In the genomic region with DNA sequence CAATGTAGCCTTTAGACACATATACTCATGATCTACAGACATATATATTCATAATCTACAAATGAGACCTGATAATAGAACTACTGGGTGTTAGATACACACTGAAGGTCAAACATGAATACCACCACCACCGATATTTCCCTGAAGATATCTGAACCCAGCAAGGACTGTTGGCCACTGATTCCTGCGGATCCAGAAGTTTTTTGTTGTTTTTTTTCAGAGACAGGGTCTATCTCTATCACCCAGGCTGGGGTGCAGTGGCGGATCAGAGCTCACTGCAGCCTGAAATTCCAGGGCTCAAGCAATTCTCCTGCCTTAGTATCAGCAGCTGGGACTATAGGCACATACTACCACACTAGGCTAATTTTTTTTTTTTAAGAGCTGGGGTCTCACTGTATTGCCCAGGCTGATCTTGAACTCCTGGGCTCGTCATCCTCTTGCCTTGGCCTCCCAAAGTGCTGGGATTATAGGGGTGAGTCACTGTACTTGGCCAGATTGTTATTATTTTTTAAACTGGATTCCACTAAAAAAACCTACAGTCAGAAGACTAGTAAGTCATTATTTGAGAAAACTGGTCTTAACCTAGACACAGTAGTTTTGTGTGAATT, we compare ENCODE assay signal across 11 cellular contexts. TPM values are rescaled to one million over a fixed set of nuclear protein-coding genes. Genes with fewer than 3 reads are reported as not detected.
DNase-seq lines count a peak whose midpoint lies in the region; ATAC-seq and TF ChIP-seq lines count a peak whose summit lies in the region.
"Had no signal": no experiment of that assay in that cellular context is flagged by ENCODE, and none has a peak within 500 bp of the region (broad histone marks: within the 10 kb centered on the region; RNA-seq: fewer than 3 reads in every experiment).

No MANE protein-coding gene starts in this region.

- no peaks in the 10 kb centered on the region; the same call in 1 of the 2 replicates for H4K20me1 ChIP-seq in SU-DHL-6 (ENCODE audit: low read depth, low read length)

- TF ChIP-seq CTCF in SU-DHL-6 (IDR thresholded peaks at IDR 0.05; ENCODE audit: insufficient read depth, low read length, poor library complexity, severe bottlenecking): no peak
- no peak for TF ChIP-seq CTCF in upper lobe of left lung (IDR thresholded peaks at IDR 0.05)

- H3K27ac ChIP-seq in SU-DHL-6 (ENCODE audit: low read depth, low read length) (no peak overlapping the region), epithelial cell of prostate (peak overlapping the region; percentile 86), upper lobe of left lung (no peak overlapping the region)
- H3K27ac ChIP-seq: parathyroid adenoma had no signal

- 97% methylated on average over 4 of the region's 4 CpGs for WGBS in upper lobe of left lung, 2 donors

- no peaks in the 10 kb centered on the region for H3K9me3 Mint-ChIP-seq in activated naive CD4-positive, alpha-beta T cell treated with anti-CD3 and anti-CD28 coated beads, Interleukin-2, amount 10 ng/mL, durations not matched to agents 7 days and 5 days
- no peaks in the 10 kb centered on the region for H3K9me3 Mint-ChIP-seq in stimulated activated naive CD8-positive, alpha-beta T cell treated with anti-CD3 and anti-CD28 coated beads, Interleukin-15, amount 100 ng/mL, for 72 hours

- CTCF ChIA-PET in activated naive CD4-positive, alpha-beta T cell treated with anti-CD3 and anti-CD28 coated beads, Interleukin-2, amount 10 ng/mL, durations not matched to agents 7 days and 5 days (lab: Charles Lee): interaction anchor here (0.5 to 1.3 kb wide), 2 partner anchors 14 to 265 kb away, joined by 3 read pairs; no protein-coding TSS in a partner anchor

- no peaks in the 10 kb centered on the region for H3K9me2 ChIP-seq in SU-DHL-6 (replicated peaks; ENCODE audit: insufficient read depth, low read length)

- no peak overlapping the region for H3K27ac Mint-ChIP-seq in activated naive CD4-positive, alpha-beta T cell treated with anti-CD3 and anti-CD28 coated beads, Interleukin-2, amount 10 ng/mL, durations not matched to agents 7 days and 5 days
- H3K27ac Mint-ChIP-seq in stimulated activated naive CD8-positive, alpha-beta T cell treated with anti-CD3 and anti-CD28 coated beads, Interleukin-15, amount 100 ng/mL, for 72 hours: peak overlapping the region in 1 of 2 donors; percentile 90

- no peak overlapping the region for H2AFZ ChIP-seq in SU-DHL-6 (ENCODE audit: low read depth, low read length, severe bottlenecking)
- H2AFZ ChIP-seq: parathyroid adenoma had no signal

- H3K9ac ChIP-seq in SU-DHL-6 (ENCODE audit: low read length): peak overlapping the region; percentile 86
- H3K9ac ChIP-seq: parathyroid adenoma had no signal

- H3K4me2 ChIP-seq in SU-DHL-6 (ENCODE audit: low read depth, low read length, poor library complexity, severe bottlenecking): peak overlapping the region; percentile 95

- no peak for DNase-seq in activated naive CD4-positive, alpha-beta T cell treated with anti-CD3 and anti-CD28 coated beads, Interleukin-2, amount 10 ng/mL, durations not matched to agents 7 days and 5 days
- no peak for DNase-seq in activated naive CD4-positive, alpha-beta T cell treated with anti-CD3 and anti-CD28 coated beads, Interleukin-2, amount 50 U/mL, for 16 hours
- no peak for DNase-seq in epithelial cell of prostate (ENCODE audit: low read depth, low spot score)
- no peak for DNase-seq in stimulated activated naive CD8-positive, alpha-beta T cell treated with anti-CD3 and anti-CD28 coated beads, Interleukin-15, amount 100 ng/mL, for 72 hours
- DNase-seq in head of caudate nucleus: no peak
- DNase-seq in upper lobe of left lung: no peak
- DNase-seq: AML-193, NCI-H526 treated with DMSO at 0.1 percent for 48 hours had no signal

- no peak for TF ChIP-seq EP300 in upper lobe of left lung (IDR thresholded peaks at IDR 0.05)

- H3K9me3 ChIP-seq in SU-DHL-6 (ENCODE audit: insufficient read depth, low read length) (no peaks in the 10 kb centered on the region), upper lobe of left lung (no peaks in the 10 kb centered on the region)

- H3K79me2 ChIP-seq in SU-DHL-6 (ENCODE audit: insufficient read depth, low read length): peaks cover 42% of the 10 kb centered on the region

- H3F3A ChIP-seq in SU-DHL-6 (ENCODE audit: insufficient read depth): peaks cover 11% of the 10 kb centered on the region; the same call in 1 of the 2 replicates

- H3K27me3 ChIP-seq in SU-DHL-6 (ENCODE audit: low read length) (no peaks in the 10 kb centered on the region), upper lobe of left lung (no peaks in the 10 kb centered on the region)

- no peak for TF ChIP-seq POLR2A in upper lobe of left lung (IDR thresholded peaks at IDR 0.05)

- H3K4me3 Mint-ChIP-seq in activated naive CD4-positive, alpha-beta T cell treated with anti-CD3 and anti-CD28 coated beads, Interleukin-2, amount 10 ng/mL, durations not matched to agents 7 days and 5 days: peak overlapping the region; percentile 82
- H3K4me3 Mint-ChIP-seq in stimulated activated naive CD8-positive, alpha-beta T cell treated with anti-CD3 and anti-CD28 coated beads, Interleukin-15, amount 100 ng/mL, for 72 hours: peak overlapping the region; percentile 72 to 94

- H3K36me3 Mint-ChIP-seq in activated naive CD4-positive, alpha-beta T cell treated with anti-CD3 and anti-CD28 coated beads, Interleukin-2, amount 10 ng/mL, durations not matched to agents 7 days and 5 days: peaks cover 30% of the 10 kb centered on the region

- H3K27me3 Mint-ChIP-seq in activated naive CD4-positive, alpha-beta T cell treated with anti-CD3 and anti-CD28 coated beads, Interleukin-2, amount 10 ng/mL, durations not matched to agents 7 days and 5 days: no peaks in the 10 kb centered on the region
- H3K27me3 Mint-ChIP-seq in stimulated activated naive CD8-positive, alpha-beta T cell treated with anti-CD3 and anti-CD28 coated beads, Interleukin-15, amount 100 ng/mL, for 72 hours: no peaks in the 10 kb centered on the region

- H3K4me1 Mint-ChIP-seq in activated naive CD4-positive, alpha-beta T cell treated with anti-CD3 and anti-CD28 coated beads, Interleukin-2, amount 10 ng/mL, durations not matched to agents 7 days and 5 days: peaks cover 52% of the 10 kb centered on the region
- peaks cover 72% of the 10 kb centered on the region for H3K4me1 Mint-ChIP-seq in stimulated activated naive CD8-positive, alpha-beta T cell treated with anti-CD3 and anti-CD28 coated beads, Interleukin-15, amount 100 ng/mL, for 72 hours

- ATAC-seq in stimulated activated naive CD8-positive, alpha-beta T cell treated with anti-CD3 and anti-CD28 coated beads, Interleukin-15, amount 100 ng/mL, for 72 hours: no peak
- ATAC-seq in HG02610 (IDR thresholded peaks at IDR 0.05; ENCODE audit: unreplicated experiment): no peak
- ATAC-seq in upper lobe of left lung (ENCODE audit: low FRiP score in 2 of 2): no peak

- H3K4me3 ChIP-seq in SU-DHL-6 (ENCODE audit: insufficient read depth, low read length, poor library complexity, severe bottlenecking) (peak overlapping the region; percentile 89), upper lobe of left lung (no peak overlapping the region)

- H3K4me1 ChIP-seq in upper lobe of left lung: peaks cover 21 to 41% (median 26%) of the 10 kb centered on the region in 4 donors

- intact Hi-C loops in head of caudate nucleus (cut with DNase I): no loop called here

- H3K36me3 ChIP-seq in SU-DHL-6 (ENCODE audit: low read length) (peaks cover 31% of the 10 kb centered on the region), upper lobe of left lung (peaks cover 0 to 13% (median 10%) of the 10 kb centered on the region in 4 donors)

RNA-seq across cellular contexts. Expression of a gene that starts 1.8 kb away (rescaled TPM):
- total RNA-seq in upper lobe of left lung: 10 to 100 TPM; 13.4 to 37.1 (median 31.2) TPM

RNA-seq across cellular contexts. Expression of a gene that starts 4.4 kb away (rescaled TPM):
- 100 to 1,000 TPM in 2 of 6 donors, 10 to 100 TPM in 4; 27.8 to 126 (median 44.7) TPM for total RNA-seq in upper lobe of left lung

RNA-seq across cellular contexts. Expression of a gene that starts 24.2 kb away (rescaled TPM):
- total RNA-seq in upper lobe of left lung: 100 to 1,000 TPM in 1 of 6 donors, 10 to 100 TPM in 5; 29.3 to 111 (median 55.7) TPM
